9 cellular contexts compared by ENCODE assay signal in genomic region chr21:32257952-32258785, GRCh38.
A peak's percentile ranks its signal among the peaks of the same experiment; 100 is the strongest.
DNase-seq lines count a peak whose midpoint lies in the region; ATAC-seq and TF ChIP-seq lines count a peak whose summit lies in the region.
"Had no signal": no experiment of that assay in that cellular context is flagged by ENCODE, and none has a peak within 500 bp of the region (broad histone marks: within the 10 kb centered on the region; RNA-seq: fewer than 3 reads in every experiment).

No MANE protein-coding gene starts in this region.

- DNase-seq in activated CD4-positive, CD25-positive, alpha-beta regulatory T cell treated with anti-CD3 and anti-CD28 coated beads, Interleukin-2, amount 50 U/mL, for 72 hours = no peak
- DNase-seq in NCI-H1417 (lab: John Stamatoyannopoulos, UW) (peak; percentile 74 to 94 (median 82)), SK-N-MC (ENCODE audit: low read depth, low spot score) (peak; percentile 22), cerebellar cortex (ENCODE audit: low spot score) (peak; percentile 84), kidney tubule cell (ENCODE audit: low spot score) (peak; percentile 82)
- peak; percentile 14 to 17 for DNase-seq in stimulated activated CD8-positive, alpha-beta memory T cell treated with anti-CD3 and anti-CD28 coated beads, Interleukin-2, amount 100 ng/mL, for 48 hours (ENCODE audit: low read depth in 2 of 2)

- H3K4me3 ChIP-seq in HEK293 (ENCODE audit: low read depth, low read length) (no peak overlapping the region), SK-N-MC (peak overlapping the region; percentile 19)

- peaks cover 9% of the 10 kb centered on the region for H3K4me1 ChIP-seq in HEK293 (ENCODE audit: control insufficient read depth, insufficient read depth, low read length)

- no peak overlapping the region for H3K9ac ChIP-seq in SK-N-MC (ENCODE audit: insufficient read length)

- peak; percentile 91 for TF ChIP-seq CTCF in HEK293 (tag by site-specific recombination; IDR thresholded peaks at IDR 0.05)

- H3K27ac ChIP-seq in HEK293 (ENCODE audit: extremely low read depth, low read depth, low read length) (no peak overlapping the region), SK-N-MC (no peak overlapping the region)
- H3K27ac ChIP-seq: epithelial cell of prostate had no signal

- H3K36me3 ChIP-seq in HEK293 (ENCODE audit: control insufficient read depth in 2 of 2, insufficient read depth in 1 of 2, low read length in 2 of 2) (no peaks in the 10 kb centered on the region), SK-N-MC (ENCODE audit: insufficient read depth, low read length) (no peaks in the 10 kb centered on the region)

- H3K9me3 ChIP-seq in HEK293 (ENCODE audit: control insufficient read depth, insufficient read depth, low read depth, low read length) = no peaks in the 10 kb centered on the region
- H3K9me3 ChIP-seq in SK-N-MC (ENCODE audit: low read depth, low read length) = no peaks in the 10 kb centered on the region

- CTCF ChIA-PET in HEK293 (lab: Yijun Ruan, JAX) = interaction anchor here (0.5 to 5.1 kb wide), 53 partner anchors 10 to 1120 kb away, joined by 3 to 71 read pairs (median 4); partner anchors contain the start of genes HUNK and MIS18A

- peak; percentile 35 to 45 for ATAC-seq in activated CD4-positive, CD25-positive, alpha-beta regulatory T cell treated with anti-CD3 and anti-CD28 coated beads, Interleukin-2, amount 50 U/mL, for 24 hours

- POLR2A ChIA-PET in HEK293 (lab: Yijun Ruan, JAX) = interaction anchor here (1.3 to 1.5 kb wide), 2 partner anchors 10 to 21 kb away, joined by 3 read pairs; partner anchors contain the start of gene MIS18A

TF ChIP-seq in HEK293, 187 proteins besides CTCF, POLR2A, EP300 and RAD21 (continues in another document):
- no peak for TF ChIP-seq ZNF704 (tag by site-specific recombination; IDR thresholded peaks at IDR 0.05)
- TF ChIP-seq PRDM6 (tag by site-specific recombination; IDR thresholded peaks at IDR 0.05) = no peak
- TF ChIP-seq SCRT2 (tag by site-specific recombination; IDR thresholded peaks at IDR 0.05) = peak; percentile 28; the same call in 1 of the 2 replicates
- 0 out of 2 replicates have a peak, but pooled peaks have one; percentile 51 for TF ChIP-seq ZNF692 (tag by site-specific recombination; IDR thresholded peaks at IDR 0.05)
- peak; percentile 95 for TF ChIP-seq ZNF654 (tag by site-specific recombination; IDR thresholded peaks at IDR 0.05; ENCODE audit: low read depth)
- TF ChIP-seq ZNF175 (tag by site-specific recombination; IDR thresholded peaks at IDR 0.05) = no peak
- peak; percentile 48 for TF ChIP-seq ZIC2 (tag by site-specific recombination; IDR thresholded peaks at IDR 0.05)
- TF ChIP-seq ZNF600 (tag by site-specific recombination; IDR thresholded peaks at IDR 0.05) = peak; percentile 70
- no peak for TF ChIP-seq ZNF132 (tag by site-specific recombination; IDR thresholded peaks at IDR 0.05; ENCODE audit: borderline replicate concordance)
- peak; percentile 67 for TF ChIP-seq GLIS1 (tag by site-specific recombination; IDR thresholded peaks at IDR 0.05)
- peak; percentile 43; the same call in 1 of the 2 replicates for TF ChIP-seq ZNF184 (tag by site-specific recombination; IDR thresholded peaks at IDR 0.05)
- TF ChIP-seq ZNF660 (tag by site-specific recombination; IDR thresholded peaks at IDR 0.05) = peak; percentile 85
- no peak for TF ChIP-seq ZNF426 (tag by site-specific recombination; IDR thresholded peaks at IDR 0.05)
- no peak for TF ChIP-seq ZBTB11 (tag by site-specific recombination; conservative IDR thresholded peaks at IDR 0.05; ENCODE audit: low read depth)
- no peak for TF ChIP-seq KLF16 (tag by site-specific recombination; IDR thresholded peaks at IDR 0.05)
- peak; percentile 83 for TF ChIP-seq REST (tag by site-specific recombination; IDR thresholded peaks at IDR 0.05)
